Comparison of ENCODE assay signal across 8 cellular contexts in genomic region chr10:116787893-116788665, GRCh38. TPM values are rescaled to one million over a fixed set of nuclear protein-coding genes. Genes with fewer than 3 reads are reported as not detected.
DNase-seq lines count a peak whose midpoint lies in the region; ATAC-seq and TF ChIP-seq lines count a peak whose summit lies in the region.

No MANE protein-coding gene starts in this region.

- H3K4me1 ChIP-seq in colonic mucosa (no peaks in the 10 kb centered on the region), left lung (peaks cover 4 to 5% of the 10 kb centered on the region in 2 donors)

- H3K4me3 ChIP-seq in colonic mucosa: no peak overlapping the region
- no peak overlapping the region for H3K4me3 ChIP-seq in left lung

- no peaks in the 10 kb centered on the region for H3K9me3 ChIP-seq in colonic mucosa
- H3K9me3 ChIP-seq in left lung: no peaks in the 10 kb centered on the region

- DNase-seq in NCI-H82 (lab: John Stamatoyannopoulos, UW): peak; percentile 72
- no peak for DNase-seq in NCI-H82 treated with DMSO at 0.1 percent for 48 hours (lab: John Stamatoyannopoulos, UW; ENCODE audit: unreplicated experiment)
- peak; percentile 1 for DNase-seq in NCI-H2171 (lab: John Stamatoyannopoulos, UW)
- DNase-seq in activated CD4-positive, alpha-beta T cell treated with anti-CD3 and anti-CD28 coated beads for 4 hours: peak; percentile 57 to 65
- DNase-seq in colonic mucosa: peak; percentile 76
- peak; percentile 69 to 92 for DNase-seq in left lung
- peak; percentile 74 for DNase-seq in stimulated activated CD4-positive, alpha-beta T cell treated with anti-CD3 and anti-CD28 coated beads, Interleukin-4, amount 100 ng/mL, for 1 hour

- no peak overlapping the region for H3K27ac ChIP-seq in colonic mucosa
- H3K27ac ChIP-seq in left lung: no peak overlapping the region

- peak; percentile 100 for TF ChIP-seq CTCF in colonic mucosa (IDR thresholded peaks at IDR 0.05)
- peak; percentile 97 to 99 for TF ChIP-seq CTCF in left lung (IDR thresholded peaks at IDR 0.05)

- ATAC-seq in HG02943 (IDR thresholded peaks at IDR 0.05; ENCODE audit: low read depth, unreplicated experiment) (peak; percentile 89), left lung (peak; percentile 96)

- no peaks in the 10 kb centered on the region for H3K27me3 ChIP-seq in colonic mucosa
- peaks cover 0 to 43% of the 10 kb centered on the region in 2 donors for H3K27me3 ChIP-seq in left lung

- intact Hi-C loops in colonic mucosa (cut with DNase I): loop anchor here (2.0 to 5.0 kb wide), 2 partner anchors 105 to 161 kb away; no protein-coding TSS in a partner anchor
- intact Hi-C loops in left lung (cut with DNase I): loop anchor here (5.0 to 10.0 kb wide), 2 partner anchors 103 to 106 kb away; no protein-coding TSS in a partner anchor

- no peaks in the 10 kb centered on the region for H3K36me3 ChIP-seq in colonic mucosa
- H3K36me3 ChIP-seq in left lung: no peaks in the 10 kb centered on the region

- no peak overlapping the region for H3K9ac ChIP-seq in colonic mucosa (ENCODE audit: low read depth in 2 of 2, low read length in 2 of 2)

RNA-seq across cellular contexts. Expression of gene HSPA12A, which starts 45.7 kb away (rescaled TPM):
- total RNA-seq in colonic mucosa (1 to 10 TPM; 6.2 to 7.0 TPM), left lung (1 to 10 TPM; 9.1 to 9.9 TPM)
